15 cellular contexts compared by ENCODE assay signal in genomic region chr11:118046964-118047700, GRCh38. TPM values are rescaled to one million over a fixed set of nuclear protein-coding genes. Genes with fewer than 3 reads are reported as not detected.
DNase-seq lines count a peak whose midpoint lies in the region; ATAC-seq lines count a peak whose summit lies in the region.
"Had no signal": no experiment of that assay in that cellular context is flagged by ENCODE, and none has a peak within 500 bp of the region (broad histone marks: within the 10 kb centered on the region; RNA-seq: fewer than 3 reads in every experiment).

No MANE protein-coding gene starts in this region.

- CTCF ChIA-PET in activated CD8-positive, alpha-beta T cell treated with anti-CD3 and anti-CD28 coated beads, Interleukin-2, amount 10 ng/mL, durations not matched to agents 7 days and 5 days (lab: Charles Lee), result interaction anchor here (0.8 to 5.8 kb wide), 15 partner anchors 10 to 240 kb away, joined by 3 to 47 read pairs (median 5); partner anchors contain the start of gene IL10RA

- no peak overlapping the region for H3K4me3 Mint-ChIP-seq in activated CD8-positive, alpha-beta T cell treated with anti-CD3 and anti-CD28 coated beads, Interleukin-2, amount 10 ng/mL, durations not matched to agents 7 days and 5 days
- H3K4me3 Mint-ChIP-seq in immature natural killer cell, result peak overlapping the region in 1 of 5 donors; percentile 37
- H3K4me3 Mint-ChIP-seq: HFFc6, IgD-negative memory B cell had no signal

- POLR2A ChIA-PET in activated CD8-positive, alpha-beta T cell treated with anti-CD3 and anti-CD28 coated beads, Interleukin-2, amount 10 ng/mL, durations not matched to agents 7 days and 5 days (lab: Charles Lee), result interaction anchor here (0.6 to 5.8 kb wide), 12 partner anchors 10 to 232 kb away, joined by 3 to 91 read pairs (median 6); partner anchors contain the start of gene IL10RA

- H3K4me1 Mint-ChIP-seq in activated CD8-positive, alpha-beta T cell treated with anti-CD3 and anti-CD28 coated beads, Interleukin-2, amount 10 ng/mL, durations not matched to agents 7 days and 5 days (ENCODE audit: low read depth), result peaks cover 90% of the 10 kb centered on the region
- H3K4me1 Mint-ChIP-seq in immature natural killer cell, result peaks cover 61 to 77% of the 10 kb centered on the region in 2 donors

- no peaks in the 10 kb centered on the region for H3K36me3 Mint-ChIP-seq in activated CD8-positive, alpha-beta T cell treated with anti-CD3 and anti-CD28 coated beads, Interleukin-2, amount 10 ng/mL, durations not matched to agents 7 days and 5 days (ENCODE audit: low read depth)
- H3K36me3 Mint-ChIP-seq in immature natural killer cell, result no peaks in the 10 kb centered on the region

- no peak for ATAC-seq in activated CD8-positive, alpha-beta T cell treated with anti-CD3 and anti-CD28 coated beads, Interleukin-2, amount 10 ng/mL, durations not matched to agents 7 days and 5 days
- ATAC-seq in GM21515 (IDR thresholded peaks at IDR 0.05; ENCODE audit: unreplicated experiment), result no peak
- ATAC-seq: left lobe of liver had no signal

- H3K27me3 Mint-ChIP-seq in activated CD8-positive, alpha-beta T cell treated with anti-CD3 and anti-CD28 coated beads, Interleukin-2, amount 10 ng/mL, durations not matched to agents 7 days and 5 days (ENCODE audit: low read depth), result no peaks in the 10 kb centered on the region
- peaks cover 4 to 11% (median 6%) of the 10 kb centered on the region in 3 donors for H3K27me3 Mint-ChIP-seq in immature natural killer cell (ENCODE audit: low read depth in 3 of 3)
- H3K27me3 Mint-ChIP-seq: IgD-negative memory B cell had no signal

- DNase-seq in stimulated activated CD4-positive, alpha-beta T cell treated with anti-CD3 and anti-CD28 coated beads, Interleukin-4, amount 100 ng/mL, for 24 hours, result peak; percentile 25
- DNase-seq in stimulated activated CD4-positive, alpha-beta T cell treated with anti-CD3 and anti-CD28 coated beads, Interleukin-12 subunit alpha, Interleukin-12 subunit beta, amount 100 ng/mL, for 4 hours, result no peak
- DNase-seq in activated CD8-positive, alpha-beta T cell treated with anti-CD3 and anti-CD28 coated beads, Interleukin-2, amount 10 ng/mL, durations not matched to agents 7 days and 5 days, result no peak
- DNase-seq in immature natural killer cell (no peak), dermis blood vessel endothelial cell (no peak), NCI-H2227 (lab: John Stamatoyannopoulos, UW; ENCODE audit: unreplicated experiment) (no peak)
- DNase-seq: HFFc6, NCI-H1048, posterior cingulate gyrus, testis had no signal

- no peaks in the 10 kb centered on the region for H3K9me3 Mint-ChIP-seq in activated CD8-positive, alpha-beta T cell treated with anti-CD3 and anti-CD28 coated beads, Interleukin-2, amount 10 ng/mL, durations not matched to agents 7 days and 5 days (ENCODE audit: insufficient read depth)
- H3K9me3 Mint-ChIP-seq in immature natural killer cell, result no peaks in the 10 kb centered on the region
- H3K9me3 Mint-ChIP-seq: HFFc6, IgD-negative memory B cell had no signal

- H3K27ac Mint-ChIP-seq in activated CD8-positive, alpha-beta T cell treated with anti-CD3 and anti-CD28 coated beads, Interleukin-2, amount 10 ng/mL, durations not matched to agents 7 days and 5 days, result peak overlapping the region; percentile 53
- peak overlapping the region in 4 of 6 donors; percentile 44 to 92 (median 81) for H3K27ac Mint-ChIP-seq in immature natural killer cell
- H3K27ac Mint-ChIP-seq: HFFc6 had no signal

RNA-seq across cellular contexts. Expression of gene TMPRSS4, which starts 29.7 kb away (rescaled TPM):
- under 1 TPM; 0.37 to 0.50 TPM for total RNA-seq in activated CD8-positive, alpha-beta T cell treated with anti-CD3 and anti-CD28 coated beads, Interleukin-2, amount 10 ng/mL, durations not matched to agents 7 days and 5 days
- not detected for polyA plus RNA-seq in immature natural killer cell
- not detected in 2 replicates for total RNA-seq in dermis blood vessel endothelial cell
- total RNA-seq: fibroblast of villous mesenchyme, HFFc6, left lobe of liver had no signal
- polyA plus RNA-seq: IgD-negative memory B cell had no signal

RNA-seq across cellular contexts. Expression of gene SMIM35, which starts 39.6 kb away (rescaled TPM):
- 1 to 10 TPM; 2.2 to 2.4 TPM for total RNA-seq in activated CD8-positive, alpha-beta T cell treated with anti-CD3 and anti-CD28 coated beads, Interleukin-2, amount 10 ng/mL, durations not matched to agents 7 days and 5 days
- 1 to 10 TPM in 1 of 3 donors, under 1 TPM in 1, not detected in 1; 0.49 to 1.1 TPM for polyA plus RNA-seq in immature natural killer cell
- not detected in 2 replicates for total RNA-seq in dermis blood vessel endothelial cell
- total RNA-seq: bronchial epithelial cell, fibroblast of villous mesenchyme, HFFc6 had no signal
